Comparison of ENCODE assay signal across 14 cellular contexts in the genomic region with DNA sequence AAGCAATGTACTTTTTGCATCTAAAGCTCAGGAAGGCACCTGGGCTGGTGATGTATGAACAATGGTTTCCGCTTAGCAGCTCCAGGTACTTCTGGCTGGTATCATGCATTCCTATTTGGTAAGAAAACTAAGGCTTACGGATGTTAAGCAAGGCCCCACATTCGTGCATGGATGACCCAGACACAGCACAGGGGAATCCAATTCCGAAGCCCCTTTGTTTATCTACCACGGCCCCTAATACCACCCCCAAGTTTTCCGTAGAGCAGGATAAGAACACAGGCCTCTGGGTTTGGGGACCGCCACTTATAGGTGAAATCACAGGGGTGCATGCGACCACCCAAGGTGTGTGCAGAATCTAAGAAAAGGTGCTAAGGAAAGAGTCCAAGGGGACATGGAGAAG.
"Had no signal": no experiment of that assay in that cellular context is flagged by ENCODE, and none has a peak within 500 bp of the region (broad histone marks: within the 10 kb centered on the region; RNA-seq: fewer than 3 reads in every experiment).

No MANE protein-coding gene starts in this region.

- H3K9me3 ChIP-seq: adrenal gland, right lobe of liver, thoracic aorta had no signal

- H3K4me3 Mint-ChIP-seq: activated CD4-positive, alpha-beta T cell treated with anti-CD3 and anti-CD28 coated beads, Interleukin-2, amount 10 ng/mL, durations not matched to agents 24 days and 14 days; activated naive CD4-positive, alpha-beta T cell treated with anti-CD3 and anti-CD28 coated beads for 36 hours had no signal

- H3K36me3 ChIP-seq: adrenal gland, right lobe of liver, thoracic aorta had no signal

- DNase-seq: activated CD4-positive, alpha-beta T cell treated with anti-CD3 and anti-CD28 coated beads, Interleukin-2, amount 10 ng/mL, durations not matched to agents 24 days and 14 days; activated naive CD4-positive, alpha-beta T cell treated with anti-CD3 and anti-CD28 coated beads for 36 hours; adrenal gland; dermis blood vessel endothelial cell; left colon; naive B cell; right lobe of liver; stimulated activated CD4-positive, alpha-beta T cell treated with anti-CD3 and anti-CD28 coated beads, Interleukin-2, amount 100 ng/mL, for 48 hours; T1000 had no signal

- H3K27ac ChIP-seq: right lobe of liver, thoracic aorta had no signal

- H3K27me3 ChIP-seq: adrenal gland, right lobe of liver had no signal

- H3K27me3 Mint-ChIP-seq: activated CD4-positive, alpha-beta T cell treated with anti-CD3 and anti-CD28 coated beads, Interleukin-2, amount 10 ng/mL, durations not matched to agents 24 days and 14 days; central memory CD8-positive, alpha-beta T cell had no signal

- H3K9me3 Mint-ChIP-seq: activated naive CD4-positive, alpha-beta T cell treated with anti-CD3 and anti-CD28 coated beads for 36 hours; central memory CD8-positive, alpha-beta T cell; stimulated activated naive CD8-positive, alpha-beta T cell treated with anti-CD3 and anti-CD28 coated beads, Interleukin-15, Interleukin-2, amounts not matched to agents 100 ng/mL and 50 ng/mL, for 24 hours had no signal

- H3K4me3 ChIP-seq: adrenal gland, right lobe of liver, thoracic aorta had no signal

- H3K27ac Mint-ChIP-seq: activated CD4-positive, alpha-beta T cell treated with anti-CD3 and anti-CD28 coated beads, Interleukin-2, amount 10 ng/mL, durations not matched to agents 24 days and 14 days; activated naive CD4-positive, alpha-beta T cell treated with anti-CD3 and anti-CD28 coated beads for 36 hours; progenitor cell of endocrine pancreas had no signal

- ATAC-seq: esophagus mucosa, left colon, right lobe of liver had no signal
